8 cellular contexts compared by ENCODE assay signal in genomic region chrX:55057691-55058249, GRCh38. TPM values are rescaled to one million over a fixed set of nuclear protein-coding genes. Genes with fewer than 3 reads are reported as not detected.
A peak's percentile ranks its signal among the peaks of the same experiment; 100 is the strongest.
DNase-seq lines count a peak whose midpoint lies in the region; ATAC-seq and TF ChIP-seq lines count a peak whose summit lies in the region.

No MANE protein-coding gene starts in this region.

- no peaks in the 10 kb centered on the region for H4K20me1 ChIP-seq in smooth muscle cell (ENCODE audit: low read depth)

- intact Hi-C loops in ascending aorta (cut with DNase I): loop anchor here (2.0 to 5.0 kb wide), 3 partner anchors 57 to 810 kb away; partner anchors contain the start of gene APEX2

- H3K9me3 ChIP-seq in ascending aorta: no peaks in the 10 kb centered on the region
- no peaks in the 10 kb centered on the region for H3K9me3 ChIP-seq in smooth muscle cell (replicated peaks; ENCODE audit: low read depth)

- no peaks in the 10 kb centered on the region for H3K79me2 ChIP-seq in smooth muscle cell (ENCODE audit: low read depth)

- H3K9ac ChIP-seq in smooth muscle cell (ENCODE audit: low read depth): peak overlapping the region; percentile 82

- H3K27ac ChIP-seq in ascending aorta (no peak overlapping the region), smooth muscle cell (ENCODE audit: low read depth) (peak overlapping the region; percentile 88)

- peak overlapping the region; percentile 89 for H2AFZ ChIP-seq in smooth muscle cell (ENCODE audit: low read depth)

- 34% methylated on average over 5 of the region's 5 CpGs for WGBS in smooth muscle cell (ENCODE audit: low lambda C conversion rate)

- peak overlapping the region; percentile 75 for H3K4me2 ChIP-seq in smooth muscle cell

- ATAC-seq in HG02610 (IDR thresholded peaks at IDR 0.05; ENCODE audit: unreplicated experiment) (peak; percentile 45), HG02623 (IDR thresholded peaks at IDR 0.05; ENCODE audit: unreplicated experiment) (no peak)

- no peaks in the 10 kb centered on the region for H3F3A ChIP-seq in smooth muscle cell (ENCODE audit: low read depth)

- TF ChIP-seq CTCF in ascending aorta (IDR thresholded peaks at IDR 0.05): peak; percentile 36 to 79 (median 71)
- TF ChIP-seq CTCF in smooth muscle cell (IDR thresholded peaks at IDR 0.05; ENCODE audit: borderline replicate concordance, insufficient read depth, poor library complexity, severe bottlenecking): peak; percentile 75

- no peaks in the 10 kb centered on the region for H3K36me3 ChIP-seq in ascending aorta
- no peaks in the 10 kb centered on the region for H3K36me3 ChIP-seq in smooth muscle cell (ENCODE audit: low read depth)

- H3K4me1 ChIP-seq in ascending aorta (no peaks in the 10 kb centered on the region), smooth muscle cell (ENCODE audit: low read depth) (no peaks in the 10 kb centered on the region)

- H3K27me3 ChIP-seq in ascending aorta: no peaks in the 10 kb centered on the region
- no peaks in the 10 kb centered on the region for H3K27me3 ChIP-seq in smooth muscle cell (ENCODE audit: low read depth)

- peak; percentile 62 for DNase-seq in activated effector memory CD4-positive, alpha-beta T cell treated with anti-CD3 and anti-CD28 coated beads, Interleukin-2, amount 50 U/mL, for 16 hours
- no peak for DNase-seq in activated effector memory CD4-positive, alpha-beta T cell treated with Interleukin-2 at 50 U/mL for 16 hours
- peak; percentile 72 for DNase-seq in OCI-M1 (lab: John Stamatoyannopoulos, UW)
- peak in 1 of 2 donors; percentile 62 for DNase-seq in ascending aorta (ENCODE audit: low spot score in 2 of 2)
- peak; percentile 7 for DNase-seq in hepatic stellate cell (ENCODE audit: low spot score)
- DNase-seq in smooth muscle cell (lab: John Stamatoyannopoulos, UW; ENCODE audit: unreplicated experiment): no peak

- H3K4me3 ChIP-seq in ascending aorta (peak overlapping the region in 1 of 2 donors; percentile 58), smooth muscle cell (peak overlapping the region; percentile 20)

RNA-seq across cellular contexts. Expression of gene PAGE2B, which starts 17.1 kb away (rescaled TPM):
- total RNA-seq in ascending aorta (not detected), smooth muscle cell (not detected in 2 replicates)
- not detected in 2 replicates for polyA plus RNA-seq in smooth muscle cell

RNA-seq across cellular contexts. Expression of gene ALAS2, which starts 27.0 kb away (rescaled TPM):
- total RNA-seq in ascending aorta (6.9 TPM), smooth muscle cell (not detected in 2 replicates)
- polyA plus RNA-seq in smooth muscle cell: not detected in 2 replicates

RNA-seq across cellular contexts. Expression of gene PAGE2, which starts 31.0 kb away (rescaled TPM):
- total RNA-seq in ascending aorta: not detected
- not detected in 2 replicates for total RNA-seq in smooth muscle cell
- polyA plus RNA-seq in smooth muscle cell: not detected in 2 replicates

RNA-seq across cellular contexts. Expression of gene APEX2, which starts 57.6 kb away (rescaled TPM):
- 31.5 TPM for total RNA-seq in ascending aorta
- total RNA-seq in smooth muscle cell: 9.3 and 16.5 TPM in 2 replicates
- polyA plus RNA-seq in smooth muscle cell: 16.1 and 22.5 TPM in 2 replicates

Comparison
In these comparisons a context has a peak if more than half of its experiments do, and no peak if none do; other contexts are left out.
1. DNase-seq: peak in activated effector memory CD4-positive, alpha-beta T cell treated with anti-CD3 and anti-CD28 coated beads, Interleukin-2, amount 50 U/mL, for 16 hours (single experiment), OCI-M1 (single experiment) and hepatic stellate cell (single experiment); none in activated effector memory CD4-positive, alpha-beta T cell treated with Interleukin-2 at 50 U/mL for 16 hours (single experiment) and smooth muscle cell (single experiment).